Comparison of ENCODE assay signal across 14 cellular contexts in the genomic region with DNA sequence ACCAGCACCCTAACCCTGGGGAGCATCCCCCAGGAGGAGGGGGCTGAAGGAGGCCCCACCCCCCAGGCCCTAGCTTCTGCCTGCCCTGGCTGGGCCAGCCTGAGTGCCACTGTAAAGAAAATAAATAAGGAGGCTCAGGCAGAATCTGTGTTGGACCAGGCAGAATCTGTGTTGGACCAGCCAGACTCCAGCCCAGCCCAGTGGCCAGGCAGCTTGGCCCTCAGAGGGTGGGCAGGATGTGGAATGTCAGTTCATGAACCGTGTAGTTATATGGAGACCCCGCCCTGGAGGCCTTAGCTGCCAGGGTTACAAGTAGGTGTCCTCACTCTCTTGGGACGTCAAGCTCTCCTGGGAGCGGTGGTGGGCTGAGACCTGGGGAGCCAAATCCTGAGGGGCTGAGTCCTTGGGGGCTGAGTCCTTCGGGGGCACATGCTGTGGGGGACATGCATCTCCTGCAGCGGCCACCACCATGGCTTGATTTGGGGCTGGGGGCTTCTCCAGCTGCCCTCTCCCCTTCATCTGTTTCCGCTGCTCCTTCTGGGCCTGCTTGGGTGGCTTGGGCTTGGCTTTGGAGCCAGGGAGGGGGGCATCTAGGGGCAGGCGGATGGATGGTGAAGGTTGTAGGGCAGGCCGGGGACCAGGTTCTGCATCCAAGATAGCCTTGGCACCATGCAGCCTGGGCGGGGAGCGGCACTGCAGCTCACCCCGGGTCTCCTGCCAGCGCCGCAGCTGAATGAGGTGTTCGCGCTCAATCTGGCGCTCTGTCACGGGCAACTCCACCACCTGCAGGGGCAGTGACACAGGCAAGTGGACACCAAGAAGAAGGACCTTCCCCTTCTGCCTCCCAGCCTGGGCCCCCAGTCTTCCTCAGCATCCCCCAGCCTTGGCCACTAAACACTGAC. TPM values are rescaled to one million over a fixed set of nuclear protein-coding genes. Genes with fewer than 3 reads are reported as not detected.
DNase-seq lines count a peak whose midpoint lies in the region; ATAC-seq and TF ChIP-seq lines count a peak whose summit lies in the region.
"Had no signal": no experiment of that assay in that cellular context is flagged by ENCODE, and none has a peak within 500 bp of the region (broad histone marks: within the 10 kb centered on the region; RNA-seq: fewer than 3 reads in every experiment).

No MANE protein-coding gene starts in this region.

- intact Hi-C loops in CD8-positive, alpha-beta T cell (cut with DNase I, micrococcal nuclease) = no loop called here
- intact Hi-C loops in ascending aorta (cut with DNase I) = no loop called here
- intact Hi-C loops in colonic mucosa (cut with DNase I) = no loop called here

- peak overlapping the region; percentile 14 for H3K27ac Mint-ChIP-seq in CD8-positive, alpha-beta T cell

- H3K36me3 ChIP-seq in CD8-positive, alpha-beta T cell (ENCODE audit: insufficient read depth, low read length) = peaks cover 28% of the 10 kb centered on the region
- H3K36me3 ChIP-seq in ascending aorta (peaks cover 58% of the 10 kb centered on the region in 2 donors), mucosa of stomach (ENCODE audit: control insufficient read depth, insufficient read depth, low read length) (peaks cover 18% of the 10 kb centered on the region), stomach smooth muscle (ENCODE audit: control insufficient read depth in 2 of 2, insufficient read depth in 2 of 2, low read length in 2 of 2) (peaks cover 27 to 36% of the 10 kb centered on the region in 2 donors), colonic mucosa (peaks cover 7% of the 10 kb centered on the region)

- no peak overlapping the region for H3K4me3 Mint-ChIP-seq in CD8-positive, alpha-beta T cell

- H3K9me3 Mint-ChIP-seq in CD8-positive, alpha-beta T cell = no peaks in the 10 kb centered on the region

- CTCF ChIA-PET in CD8-positive, alpha-beta T cell (lab: Charles Lee) = interaction anchor here (0.5 to 20.4 kb wide), 6 partner anchors 12 to 816 kb away, joined by 3 to 528 read pairs (median 74); a partner anchor contains a TSS

- no peaks in the 10 kb centered on the region for H3K27me3 Mint-ChIP-seq in CD8-positive, alpha-beta T cell (ENCODE audit: low read depth)

- TF ChIP-seq CTCF in CD8-positive, alpha-beta T cell (IDR thresholded peaks at IDR 0.05) = no peak
- TF ChIP-seq CTCF in ascending aorta (IDR thresholded peaks at IDR 0.05) (no peak), colonic mucosa (IDR thresholded peaks at IDR 0.05) (no peak)

- no peak overlapping the region for H3K27ac ChIP-seq in CD8-positive, alpha-beta T cell (ENCODE audit: low read depth, low read length)
- H3K27ac ChIP-seq in ascending aorta = peak overlapping the region; percentile 94 to 96
- H3K27ac ChIP-seq in stomach smooth muscle (ENCODE audit: low read length) = peak overlapping the region; percentile 90
- no peak overlapping the region for H3K27ac ChIP-seq in colonic mucosa
- H3K27ac ChIP-seq: brain microvascular endothelial cell had no signal

- no peak overlapping the region for H3K4me3 ChIP-seq in CD8-positive, alpha-beta T cell (ENCODE audit: low read depth, low read length)
- H3K4me3 ChIP-seq in ascending aorta (no peak overlapping the region), mucosa of stomach (ENCODE audit: low read length) (no peak overlapping the region), stomach smooth muscle (ENCODE audit: low read length in 2 of 2) (no peak overlapping the region), colonic mucosa (no peak overlapping the region)

- peaks cover 63% of the 10 kb centered on the region for H3K4me1 ChIP-seq in CD8-positive, alpha-beta T cell (ENCODE audit: insufficient read depth, low read length)
- peaks cover 19 to 30% of the 10 kb centered on the region in 2 donors for H3K4me1 ChIP-seq in ascending aorta
- H3K4me1 ChIP-seq in mucosa of stomach (ENCODE audit: control insufficient read depth, insufficient read depth, low read length) = peaks cover 40% of the 10 kb centered on the region
- peaks cover 38% of the 10 kb centered on the region for H3K4me1 ChIP-seq in stomach smooth muscle (ENCODE audit: control insufficient read depth, insufficient read depth, low read length)
- peaks cover 13% of the 10 kb centered on the region for H3K4me1 ChIP-seq in colonic mucosa

- peak overlapping the region; percentile 9 for H3K9ac ChIP-seq in mucosa of stomach (ENCODE audit: low read length)
- H3K9ac ChIP-seq in stomach smooth muscle (ENCODE audit: low read length in 2 of 2) = no peak overlapping the region
- H3K9ac ChIP-seq in colonic mucosa (ENCODE audit: low read depth in 2 of 2, low read length in 2 of 2) = no peak overlapping the region

- H3K4me1 Mint-ChIP-seq in CD8-positive, alpha-beta T cell (ENCODE audit: low read depth) = peaks cover 63% of the 10 kb centered on the region

- no peak for ATAC-seq in CD8-positive, alpha-beta T cell
- ATAC-seq in HG02938 (IDR thresholded peaks at IDR 0.05; ENCODE audit: unreplicated experiment) = no peak
- ATAC-seq: left lobe of liver had no signal

- H3K27me3 ChIP-seq in CD8-positive, alpha-beta T cell (ENCODE audit: insufficient read depth, low read length) = no peaks in the 10 kb centered on the region
- H3K27me3 ChIP-seq in ascending aorta (no peaks in the 10 kb centered on the region), mucosa of stomach (ENCODE audit: control insufficient read depth, insufficient read depth, low read length) (no peaks in the 10 kb centered on the region), stomach smooth muscle (ENCODE audit: control insufficient read depth in 1 of 2, insufficient read depth in 2 of 2, low read length in 2 of 2) (no peaks in the 10 kb centered on the region), colonic mucosa (no peaks in the 10 kb centered on the region)
- H3K27me3 ChIP-seq: brain microvascular endothelial cell had no signal

- POLR2A ChIA-PET in CD8-positive, alpha-beta T cell (lab: Charles Lee) = interaction anchor here (4.9 to 10.9 kb wide), 4 partner anchors 12 to 132 kb away, joined by 28 to 143 read pairs (median 90); a partner anchor contains a TSS

- no peak for DNase-seq in CD8-positive, alpha-beta T cell
- DNase-seq in ascending aorta (ENCODE audit: low spot score in 2 of 2) (no peak), colonic mucosa (no peak), SW480 (ENCODE audit: low spot score) (no peak)
- DNase-seq in effector CD4-positive, alpha-beta T cell = no peak
- DNase-seq: activated effector memory CD4-positive, alpha-beta T cell treated with Interleukin-2 at 50 U/mL for 16 hours; brain microvascular endothelial cell; NCI-H2227 treated with DMSO at 0.1 percent for 48 hours had no signal

- H3K36me3 Mint-ChIP-seq in CD8-positive, alpha-beta T cell = peaks cover 53% of the 10 kb centered on the region

- H3K9me3 ChIP-seq in CD8-positive, alpha-beta T cell (ENCODE audit: low read length) = no peaks in the 10 kb centered on the region
- H3K9me3 ChIP-seq in ascending aorta = no peaks in the 10 kb centered on the region
- no peaks in the 10 kb centered on the region for H3K9me3 ChIP-seq in mucosa of stomach (ENCODE audit: control insufficient read depth, low read length)
- no peaks in the 10 kb centered on the region for H3K9me3 ChIP-seq in stomach smooth muscle (ENCODE audit: control insufficient read depth in 2 of 2, low read length in 2 of 2)
- no peaks in the 10 kb centered on the region for H3K9me3 ChIP-seq in colonic mucosa

RNA-seq across cellular contexts. Expression of a gene that starts 3.0 kb away (rescaled TPM):
- total RNA-seq in CD8-positive, alpha-beta T cell = 10 to 100 TPM; 17.2 to 21.9 TPM
- 55.9 TPM for total RNA-seq in ascending aorta
- total RNA-seq in colonic mucosa = 1 to 10 TPM; 4.5 to 5.0 TPM

RNA-seq across cellular contexts. Expression of a gene that starts 25.7 kb away (rescaled TPM):
- total RNA-seq in CD8-positive, alpha-beta T cell = 10 to 100 TPM; 26.1 to 26.5 TPM
- total RNA-seq in ascending aorta (not detected), colonic mucosa (under 1 TPM; 0.21 to 0.44 TPM)
- total RNA-seq: endothelial cell of umbilical vein, SK-MEL-5 had no signal

RNA-seq across cellular contexts. Expression of a gene that starts 34.4 kb away (rescaled TPM):
- total RNA-seq in CD8-positive, alpha-beta T cell = 10 to 100 TPM; 77.5 to 87.3 TPM
- total RNA-seq in ascending aorta (107 TPM), colonic mucosa (10 to 100 TPM; 34.3 to 35.8 TPM)

RNA-seq across cellular contexts. Expression of a gene that starts 45.8 kb away (rescaled TPM):
- under 1 TPM; 0.30 to 0.42 TPM for total RNA-seq in CD8-positive, alpha-beta T cell
- total RNA-seq in ascending aorta (not detected), colonic mucosa (10 to 100 TPM in 1 of 2 donors, 1 to 10 TPM in 1; 9.5 to 12.5 TPM)

Comparison
In these comparisons a context has a peak if more than half of its experiments do, and no peak if none do; other contexts are left out.
1. H3K27ac ChIP-seq: peak in ascending aorta (2 of 2) and stomach smooth muscle (single experiment); none in CD8-positive, alpha-beta T cell (single experiment) and colonic mucosa (single experiment).
2. RNA of a gene that starts 25.7 kb away (total RNA-seq): 26.1 to 26.5 TPM in CD8-positive, alpha-beta T cell; 0.21 to 0.44 TPM in colonic mucosa and not detected in ascending aorta (single experiment); every median in the first group is over 10 times any median in the second.